In the genomic region with DNA sequence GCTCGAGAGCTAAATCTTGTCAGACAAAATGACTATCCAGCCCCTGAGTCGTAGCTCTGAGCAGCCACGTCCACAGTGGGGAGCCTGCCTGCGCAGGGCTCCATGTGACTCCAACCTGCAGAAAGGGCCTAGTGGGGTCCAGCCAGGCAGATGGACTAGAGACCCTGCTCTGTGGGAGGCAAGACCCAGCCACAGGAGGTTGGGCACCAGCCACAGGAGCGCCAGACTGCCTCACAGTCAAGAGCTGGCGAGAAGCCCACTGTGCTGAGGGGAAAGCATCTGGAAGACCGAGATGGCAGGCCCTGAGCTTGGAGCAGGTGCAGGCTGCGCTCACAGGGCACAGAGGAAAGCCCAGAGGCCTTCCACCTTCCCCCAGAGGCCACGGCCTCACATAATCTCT, we compare ENCODE assay signal across 19 cellular contexts.
DNase-seq lines count a peak whose midpoint lies in the region; ATAC-seq and TF ChIP-seq lines count a peak whose summit lies in the region.
"Had no signal": no experiment of that assay in that cellular context is flagged by ENCODE, and none has a peak within 500 bp of the region (broad histone marks: within the 10 kb centered on the region; RNA-seq: fewer than 3 reads in every experiment).

No MANE protein-coding gene starts in this region.

- H3K27me3 ChIP-seq in heart right ventricle: no peaks in the 10 kb centered on the region
- H3K27me3 ChIP-seq in brain microvascular endothelial cell (replicated peaks): no peaks in the 10 kb centered on the region

- 58 to 73% methylated on average over 9 of the region's 9 CpGs for WGBS in heart right ventricle, 2 donors

- no peaks in the 10 kb centered on the region for H3K9me3 Mint-ChIP-seq in naive thymus-derived CD8-positive, alpha-beta T cell
- H3K9me3 Mint-ChIP-seq: activated T-helper 17 cell treated with anti-CD3 and anti-CD28 coated beads, Interleukin-2, amount 50 U/mL, for 72 hours; CD8-positive, alpha-beta memory T cell; naive B cell; stimulated activated naive CD8-positive, alpha-beta T cell treated with anti-CD3 and anti-CD28 coated beads, Interleukin-15, Interleukin-2, amounts not matched to agents 100 ng/mL and 50 ng/mL, for 24 hours; T-helper 1 cell treated with Interleukin-12 subunit alpha and Interleukin-12 subunit beta and Interleukin-4 antibody, amounts not matched to agents 30 μg/mL and 1 μg/mL, for 36 hours; WTC11 had no signal

- H3K27ac ChIP-seq in heart right ventricle (peak overlapping the region in 1 of 10 donors; percentile 28), brain microvascular endothelial cell (no peak overlapping the region)
- H3K27ac ChIP-seq: KMS-11, RWPE1 had no signal

- intact Hi-C loops in heart right ventricle (cut with DNase I): no loop called here

- no peaks in the 10 kb centered on the region for H3K27me3 Mint-ChIP-seq in naive thymus-derived CD8-positive, alpha-beta T cell
- H3K27me3 Mint-ChIP-seq: activated T-helper 17 cell treated with anti-CD3 and anti-CD28 coated beads, Interleukin-2, amount 50 U/mL, for 72 hours; naive B cell; stimulated activated naive CD8-positive, alpha-beta T cell treated with anti-CD3 and anti-CD28 coated beads, Interleukin-15, Interleukin-2, amounts not matched to agents 100 ng/mL and 50 ng/mL, for 24 hours had no signal

- H3K36me3 ChIP-seq in heart right ventricle (no peaks in the 10 kb centered on the region), brain microvascular endothelial cell (replicated peaks) (no peaks in the 10 kb centered on the region)

- H3K9me3 ChIP-seq in heart right ventricle: no peaks in the 10 kb centered on the region

- no peaks in the 10 kb centered on the region for H3K4me1 Mint-ChIP-seq in naive thymus-derived CD8-positive, alpha-beta T cell
- H3K4me1 Mint-ChIP-seq: activated T-helper 17 cell treated with anti-CD3 and anti-CD28 coated beads, Interleukin-2, amount 50 U/mL, for 72 hours; CD8-positive, alpha-beta memory T cell; WTC11 had no signal

- peak; percentile 54 for DNase-seq in Ammon's horn (ENCODE audit: low spot score)
- DNase-seq in NCI-H1092 (lab: John Stamatoyannopoulos, UW): peak; percentile 77
- peak; percentile 99 for DNase-seq in NCI-H69 (lab: John Stamatoyannopoulos, UW)
- DNase-seq in heart right ventricle: peak; percentile 68 to 69
- DNase-seq in NCI-H187 treated with DMSO at 0.1 percent for 48 hours (lab: John Stamatoyannopoulos, UW): no peak
- DNase-seq in naive thymus-derived CD8-positive, alpha-beta T cell: no peak
- no peak for DNase-seq in brain microvascular endothelial cell
- DNase-seq: CD8-positive, alpha-beta memory T cell; GDM1; naive B cell; NCI-H1417 treated with DMSO at 0.1 percent for 48 hours had no signal

- no peak overlapping the region for H3K4me3 ChIP-seq in heart right ventricle
- no peak overlapping the region for H3K4me3 ChIP-seq in brain microvascular endothelial cell (ENCODE audit: low read depth, low read length)

- peaks cover 0 to 29% (median 6%) of the 10 kb centered on the region in 9 donors for H3K4me1 ChIP-seq in heart right ventricle

- POLR2A ChIA-PET in naive thymus-derived CD8-positive, alpha-beta T cell (lab: Charles Lee): no interaction called here

- H3K36me3 Mint-ChIP-seq in naive thymus-derived CD8-positive, alpha-beta T cell: no peaks in the 10 kb centered on the region
- H3K36me3 Mint-ChIP-seq: CD8-positive, alpha-beta memory T cell; naive B cell; WTC11 had no signal

- no peak overlapping the region for H3K27ac Mint-ChIP-seq in naive thymus-derived CD8-positive, alpha-beta T cell
- H3K27ac Mint-ChIP-seq: progenitor cell of endocrine pancreas; stimulated activated naive CD8-positive, alpha-beta T cell treated with anti-CD3 and anti-CD28 coated beads, Interleukin-15, Interleukin-2, amounts not matched to agents 100 ng/mL and 50 ng/mL, for 24 hours; T-helper 1 cell treated with Interleukin-12 subunit alpha and Interleukin-12 subunit beta and Interleukin-4 antibody, amounts not matched to agents 30 μg/mL and 1 μg/mL, for 36 hours; WTC11 had no signal

- in situ Hi-C loops in brain microvascular endothelial cell (cut with HindIII; ENCODE audit: low pct_ligation_motif_present, low sequenced_read_pairs): no loop called here

- H3K4me3 Mint-ChIP-seq in naive thymus-derived CD8-positive, alpha-beta T cell: no peak overlapping the region
- H3K4me3 Mint-ChIP-seq: activated T-helper 17 cell treated with anti-CD3 and anti-CD28 coated beads, Interleukin-2, amount 50 U/mL, for 72 hours; CD8-positive, alpha-beta memory T cell; stimulated activated naive CD8-positive, alpha-beta T cell treated with anti-CD3 and anti-CD28 coated beads, Interleukin-15, Interleukin-2, amounts not matched to agents 100 ng/mL and 50 ng/mL, for 24 hours; T-helper 1 cell treated with Interleukin-12 subunit alpha and Interleukin-12 subunit beta and Interleukin-4 antibody, amounts not matched to agents 30 μg/mL and 1 μg/mL, for 36 hours; WTC11 had no signal

- ATAC-seq in heart right ventricle (peak; percentile 34 to 84 (median 70)), HG02759 (IDR thresholded peaks at IDR 0.05; ENCODE audit: unreplicated experiment) (no peak)
- ATAC-seq in naive thymus-derived CD8-positive, alpha-beta T cell: no peak
- ATAC-seq: WTC11 had no signal

- TF ChIP-seq CTCF in heart right ventricle (IDR thresholded peaks at IDR 0.05) (no peak), brain microvascular endothelial cell (IDR thresholded peaks at IDR 0.05; ENCODE audit: low read depth, low read length, missing control alignments) (no peak)

Comparison
In these comparisons a context has a peak if more than half of its experiments do, and no peak if none do; other contexts are left out.
1. DNase-seq: peak in Ammon's horn (single experiment), NCI-H1092 (single experiment), NCI-H69 (single experiment) and heart right ventricle (2 of 2); none in NCI-H187 treated with DMSO at 0.1 percent for 48 hours (single experiment), naive thymus-derived CD8-positive, alpha-beta T cell (0 of 10) and brain microvascular endothelial cell (single experiment).
2. ATAC-seq: peak in heart right ventricle (8 of 8); none in HG02759 (single experiment) and naive thymus-derived CD8-positive, alpha-beta T cell (0 of 2).